9 cellular contexts compared by ENCODE assay signal in genomic region chr3:123552095-123552714, GRCh38. TPM values are rescaled to one million over a fixed set of nuclear protein-coding genes. Genes with fewer than 3 reads are reported as not detected.
DNase-seq lines count a peak whose midpoint lies in the region; ATAC-seq and TF ChIP-seq lines count a peak whose summit lies in the region.
"Had no signal": no experiment of that assay in that cellular context is flagged by ENCODE, and none has a peak within 500 bp of the region (broad histone marks: within the 10 kb centered on the region; RNA-seq: fewer than 3 reads in every experiment).

No MANE protein-coding gene starts in this region.

- peak; percentile 52 for DNase-seq in EH (ENCODE audit: low read depth)
- peak; percentile 5 for DNase-seq in KG1 (lab: John Stamatoyannopoulos, UW)
- DNase-seq in WERI-Rb-1, result no peak
- DNase-seq in NCI-H187 (lab: John Stamatoyannopoulos, UW), result no peak
- no peak for DNase-seq in activated T-cell treated with anti-CD3 and anti-CD28 coated beads, Interleukin-2, amount 50 U/mL, for 24 hours
- DNase-seq in NCI-H446 treated with DMSO at 0.1 percent for 48 hours (lab: John Stamatoyannopoulos, UW), result no peak
- DNase-seq: activated naive CD8-positive, alpha-beta T cell treated with anti-CD3 and anti-CD28 coated beads, Interleukin-2, amount 10 ng/mL, durations not matched to agents 7 days and 5 days had no signal

- 45% methylated on average over 2 of the region's 2 CpGs for WGBS in liver

- no peaks in the 10 kb centered on the region for H3K27me3 Mint-ChIP-seq in activated T-cell treated with anti-CD3 and anti-CD28 coated beads, Interleukin-2, amount 50 U/mL, for 24 hours
- H3K27me3 Mint-ChIP-seq: activated naive CD8-positive, alpha-beta T cell treated with anti-CD3 and anti-CD28 coated beads, Interleukin-2, amount 10 ng/mL, durations not matched to agents 7 days and 5 days had no signal

- ATAC-seq in HG03520 (IDR thresholded peaks at IDR 0.05; ENCODE audit: unreplicated experiment), result no peak

- TF ChIP-seq CTCF in WERI-Rb-1 (IDR thresholded peaks at IDR 0.05; ENCODE audit: low read depth, low read length) (peak; percentile 58), liver (IDR thresholded peaks at IDR 0.05; ENCODE audit: low read depth, low read length, missing input control) (peak; percentile 51)

- no peak overlapping the region for H3K27ac Mint-ChIP-seq in activated T-cell treated with anti-CD3 and anti-CD28 coated beads, Interleukin-2, amount 50 U/mL, for 24 hours
- H3K27ac Mint-ChIP-seq: activated naive CD8-positive, alpha-beta T cell treated with anti-CD3 and anti-CD28 coated beads, Interleukin-2, amount 10 ng/mL, durations not matched to agents 7 days and 5 days had no signal

- peak; percentile 72 to 81 for TF ChIP-seq RAD21 in liver (IDR thresholded peaks at IDR 0.05)

- peaks cover 68% of the 10 kb centered on the region for H3K36me3 Mint-ChIP-seq in activated T-cell treated with anti-CD3 and anti-CD28 coated beads, Interleukin-2, amount 50 U/mL, for 24 hours (ENCODE audit: low read depth)

- H3K36me3 ChIP-seq in WERI-Rb-1 (peaks cover 14% of the 10 kb centered on the region), liver (ENCODE audit: control insufficient read depth in 4 of 4, insufficient read depth in 3 of 4, low read depth in 1 of 4, low read length in 3 of 4) (peaks cover 3 to 16% (median 7%) of the 10 kb centered on the region in 4 donors)

- H3K4me1 ChIP-seq in liver (ENCODE audit: control insufficient read depth in 4 of 4, insufficient read depth in 4 of 4, low read length in 3 of 4), result no peaks in the 10 kb centered on the region

- H3K9me3 Mint-ChIP-seq in activated T-cell treated with anti-CD3 and anti-CD28 coated beads, Interleukin-2, amount 50 U/mL, for 24 hours, result peaks cover 5% of the 10 kb centered on the region
- H3K9me3 Mint-ChIP-seq: activated naive CD8-positive, alpha-beta T cell treated with anti-CD3 and anti-CD28 coated beads, Interleukin-2, amount 10 ng/mL, durations not matched to agents 7 days and 5 days had no signal

- H3K4me3 ChIP-seq in WERI-Rb-1 (ENCODE audit: low read depth, low read length) (no peak overlapping the region), liver (ENCODE audit: low read depth in 1 of 3, low read length in 3 of 3) (no peak overlapping the region)

- peaks cover 4% of the 10 kb centered on the region for H3K4me1 Mint-ChIP-seq in activated T-cell treated with anti-CD3 and anti-CD28 coated beads, Interleukin-2, amount 50 U/mL, for 24 hours (ENCODE audit: low read depth)

- no peak overlapping the region for H3K4me3 Mint-ChIP-seq in activated T-cell treated with anti-CD3 and anti-CD28 coated beads, Interleukin-2, amount 50 U/mL, for 24 hours
- H3K4me3 Mint-ChIP-seq: activated naive CD8-positive, alpha-beta T cell treated with anti-CD3 and anti-CD28 coated beads, Interleukin-2, amount 10 ng/mL, durations not matched to agents 7 days and 5 days had no signal

- H3K9ac ChIP-seq in liver (ENCODE audit: low read depth in 1 of 2, low read length in 2 of 2), result no peak overlapping the region

- no peak overlapping the region for H3K27ac ChIP-seq in WERI-Rb-1
- no peak overlapping the region for H3K27ac ChIP-seq in liver (ENCODE audit: low read depth in 1 of 2, low read length in 2 of 2)

- H3K27me3 ChIP-seq in WERI-Rb-1 (ENCODE audit: insufficient read depth, low read depth, severe bottlenecking) (no peaks in the 10 kb centered on the region), liver (ENCODE audit: control insufficient read depth in 4 of 4, insufficient read depth in 4 of 4, low read length in 3 of 4) (no peaks in the 10 kb centered on the region)

- H3K9me3 ChIP-seq in WERI-Rb-1 (ENCODE audit: severe bottlenecking) (peaks cover 9% of the 10 kb centered on the region), liver (ENCODE audit: control insufficient read depth in 4 of 4, low read length in 3 of 4) (no peaks in the 10 kb centered on the region)

TF ChIP-seq in liver, 16 proteins besides CTCF, POLR2A, EP300 and RAD21:
- no peak for TF ChIP-seq TAF1 (conservative IDR thresholded peaks at IDR 0.05)
- TF ChIP-seq MAX (IDR thresholded peaks at IDR 0.05), result no peak
- TF ChIP-seq JUND (IDR thresholded peaks at IDR 0.05), result no peak
- no peak for TF ChIP-seq ZBTB33 (IDR thresholded peaks at IDR 0.05)
- TF ChIP-seq FOXA2 (IDR thresholded peaks at IDR 0.05), result no peak
- TF ChIP-seq HNF4A (conservative IDR thresholded peaks at IDR 0.05), result no peak
- no peak for TF ChIP-seq SP1 (IDR thresholded peaks at IDR 0.05)
- TF ChIP-seq EGR1 (IDR thresholded peaks at IDR 0.05; ENCODE audit: low read depth in 2 of 2), result no peak
- TF ChIP-seq RXRA (IDR thresholded peaks at IDR 0.05), result no peak
- TF ChIP-seq FOXA1 (IDR thresholded peaks at IDR 0.05), result no peak
- TF ChIP-seq ATF3 (IDR thresholded peaks at IDR 0.05), result no peak
- no peak for TF ChIP-seq HNF4G (IDR thresholded peaks at IDR 0.05)
- TF ChIP-seq GABPA (IDR thresholded peaks at IDR 0.05 in 1 of 2, conservative IDR thresholded peaks at IDR 0.05 in 1 of 2), result no peak
- no peak for TF ChIP-seq YY1 (IDR thresholded peaks at IDR 0.05)
- TF ChIP-seq NR2F2 (IDR thresholded peaks at IDR 0.05), result no peak
- TF ChIP-seq REST (IDR thresholded peaks at IDR 0.05), result no peak

RNA-seq across cellular contexts. Expression of gene HACD2, which starts 32.6 kb away (rescaled TPM):
- total RNA-seq in liver, result 10 to 100 TPM; 34.7 to 45.2 TPM
- polyA plus RNA-seq in liver, result 10 to 100 TPM; 14.8 to 15.7 TPM

Comparison
In these comparisons a context has a peak if more than half of its experiments do, and no peak if none do; other contexts are left out.
1. DNase-seq: peak in EH (single experiment) and KG1 (single experiment); none in WERI-Rb-1 (single experiment), NCI-H187 (0 of 2), activated T-cell treated with anti-CD3 and anti-CD28 coated beads, Interleukin-2, amount 50 U/mL, for 24 hours (single experiment) and NCI-H446 treated with DMSO at 0.1 percent for 48 hours (single experiment).